Comparison of ENCODE assay signal across 1 cellular context in genomic region chr1:109216662-109217061, GRCh38.
TF ChIP-seq lines count a peak whose summit lies in the region.

No MANE protein-coding gene starts in this region.

TF ChIP-seq in GM12878, 131 proteins besides CTCF, POLR2A, EP300 and RAD21:
- TF ChIP-seq ZBTB4 (CRISPR knock-in tag; IDR thresholded peaks at IDR 0.05), result no peak
- TF ChIP-seq E4F1 (IDR thresholded peaks at IDR 0.05; ENCODE audit: borderline replicate concordance, partially characterized antibody), result no peak
- no peak for TF ChIP-seq STAT1 (conservative IDR thresholded peaks at IDR 0.05)
- TF ChIP-seq IRF3 (IDR thresholded peaks at IDR 0.05), result no peak
- no peak for TF ChIP-seq SMC3 (IDR thresholded peaks at IDR 0.05; ENCODE audit: borderline replicate concordance, low read length)
- TF ChIP-seq ZBTB40 (IDR thresholded peaks at IDR 0.05; ENCODE audit: borderline replicate concordance), result no peak
- no peak for TF ChIP-seq NBN (IDR thresholded peaks at IDR 0.05)
- no peak for TF ChIP-seq USF2 (IDR thresholded peaks at IDR 0.05; ENCODE audit: borderline replicate concordance, low read depth, low read length)
- no peak for TF ChIP-seq NR2F1 (conservative IDR thresholded peaks at IDR 0.05)
- TF ChIP-seq EGR1 (IDR thresholded peaks at IDR 0.05; ENCODE audit: borderline replicate concordance in 1 of 2, low read depth in 2 of 2, low read length in 2 of 2), result no peak
- TF ChIP-seq ZBTB33 (IDR thresholded peaks at IDR 0.05), result no peak
- no peak for TF ChIP-seq USF1 (IDR thresholded peaks at IDR 0.05; ENCODE audit: borderline replicate concordance, extremely low read length, insufficient read depth, low read depth, low read length)
